9 cellular contexts compared by ENCODE assay signal in the genomic region with DNA sequence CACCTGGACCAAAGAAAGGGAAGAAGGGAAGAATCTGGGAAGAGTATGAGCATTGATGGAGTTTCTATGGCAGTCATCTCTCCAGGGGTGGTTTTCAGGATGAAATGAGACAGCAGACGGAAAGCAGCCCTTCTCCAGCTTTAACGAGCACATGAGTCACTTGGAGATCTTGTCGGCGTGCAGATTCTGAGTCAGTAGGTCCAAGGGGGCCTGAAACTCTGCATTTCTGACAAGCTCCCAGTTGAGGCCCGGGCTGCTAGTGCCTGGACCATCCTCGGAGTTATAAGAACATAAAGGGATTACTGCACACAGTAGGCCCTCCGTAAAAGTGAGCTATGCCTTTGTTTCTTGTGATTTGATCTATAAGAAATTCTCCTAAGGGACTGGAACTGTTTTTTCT. TPM values are rescaled to one million over a fixed set of nuclear protein-coding genes. Genes with fewer than 3 reads are reported as not detected.
DNase-seq lines count a peak whose midpoint lies in the region; TF ChIP-seq lines count a peak whose summit lies in the region.
"Had no signal": no experiment of that assay in that cellular context is flagged by ENCODE, and none has a peak within 500 bp of the region (broad histone marks: within the 10 kb centered on the region; RNA-seq: fewer than 3 reads in every experiment).

No MANE protein-coding gene starts in this region.

- H3K4me3 ChIP-seq in SJSA1 = no peak overlapping the region

- H3K9me3 ChIP-seq in SJSA1 (replicated peaks) = no peaks in the 10 kb centered on the region

- H3K27ac ChIP-seq in SJSA1 = peak overlapping the region; percentile 56

- peaks cover 56% of the 10 kb centered on the region for H3K4me1 ChIP-seq in SJSA1 (replicated peaks)

- peak; percentile 80 for DNase-seq in Daoy (ENCODE audit: low read depth)
- DNase-seq in SJSA1 (ENCODE audit: low read depth in 1 of 2, low spot score in 2 of 2) = peak; percentile 68 to 73
- DNase-seq in fibroblast of gingiva (ENCODE audit: low read depth) = peak; percentile 56
- peak; percentile 73 for DNase-seq in renal cortical epithelial cell (ENCODE audit: low read depth)
- DNase-seq in NCI-H1105 treated with DMSO at 0.1 percent for 48 hours (lab: John Stamatoyannopoulos, UW) = no peak
- no peak for DNase-seq in GF-D8 (lab: John Stamatoyannopoulos, UW)
- DNase-seq in GM20000 (ENCODE audit: low spot score) = no peak
- DNase-seq in activated CD4-positive, alpha-beta T cell treated with anti-CD3 and anti-CD28 coated beads for 1 hour = no peak
- DNase-seq: NCI-H2171 treated with DMSO at 0.1 percent for 48 hours had no signal

- H3K27me3 ChIP-seq in SJSA1 (replicated peaks) = no peaks in the 10 kb centered on the region

- H3K36me3 ChIP-seq in SJSA1 = peaks cover 55% of the 10 kb centered on the region

- no peak for TF ChIP-seq CTCF in GM20000 (IDR thresholded peaks at IDR 0.05; ENCODE audit: extremely low read depth, missing control alignments)

RNA-seq across cellular contexts. Expression of a gene that starts 17.6 kb away (rescaled TPM):
- 14.2 and 14.7 TPM in 2 replicates for total RNA-seq in Daoy (2014; rRNA removed; shearing (Covaris generic))
- total RNA-seq in SJSA1 (2014; rRNA removed; shearing (Covaris generic)) = 45.2 and 62.3 TPM in 2 replicates
- 219 and 912 TPM in 2 replicates for total RNA-seq in renal cortical epithelial cell

RNA-seq across cellular contexts. Expression of a gene that starts 57.3 kb away (rescaled TPM):
- not detected in 2 replicates for total RNA-seq in Daoy (2014; rRNA removed; shearing (Covaris generic))
- total RNA-seq in SJSA1 (2014; rRNA removed; shearing (Covaris generic)) = not detected in 2 replicates
- not detected in 2 replicates for total RNA-seq in renal cortical epithelial cell

Comparison
In these comparisons a context has a peak if more than half of its experiments do, and no peak if none do; other contexts are left out.
1. DNase-seq: peak in Daoy (single experiment), SJSA1 (2 of 2), fibroblast of gingiva (single experiment) and renal cortical epithelial cell (single experiment); none in NCI-H1105 treated with DMSO at 0.1 percent for 48 hours (single experiment), GF-D8 (single experiment), GM20000 (single experiment) and activated CD4-positive, alpha-beta T cell treated with anti-CD3 and anti-CD28 coated beads for 1 hour (single experiment).